ENCODE assay signal across 1 cellular context in genomic region chr3:50078622-50079021, GRCh38.
TF ChIP-seq lines count a peak whose summit lies in the region.

No MANE protein-coding gene starts in this region.

TF ChIP-seq in GM12878, 131 proteins besides CTCF, POLR2A, EP300 and RAD21 (continued from another document):
- TF ChIP-seq ZBED1 (IDR thresholded peaks at IDR 0.05; ENCODE audit: borderline replicate concordance) (no peak), SMAD5 (IDR thresholded peaks at IDR 0.05; ENCODE audit: low read depth) (no peak), EED (IDR thresholded peaks at IDR 0.05; ENCODE audit: low read depth) (no peak), RCOR1 (conservative IDR thresholded peaks at IDR 0.05; ENCODE audit: low read depth, low read length) (no peak), ZBTB4 (CRISPR knock-in tag; IDR thresholded peaks at IDR 0.05) (no peak), NR2F1 (conservative IDR thresholded peaks at IDR 0.05) (no peak), ATF7 (IDR thresholded peaks at IDR 0.05; ENCODE audit: low read depth) (no peak), NBN (IDR thresholded peaks at IDR 0.05) (no peak), YY1 (IDR thresholded peaks at IDR 0.05; ENCODE audit: low read depth, low read length) (no peak), CBFB (IDR thresholded peaks at IDR 0.05; ENCODE audit: low read depth) (no peak), SMARCA5 (IDR thresholded peaks at IDR 0.05) (no peak), ESRRA (IDR thresholded peaks at IDR 0.05; ENCODE audit: low read length) (no peak)
TF ChIP-seq in GM12878: peak in this region for 0.
